8 cellular contexts compared by ENCODE assay signal in the genomic region with DNA sequence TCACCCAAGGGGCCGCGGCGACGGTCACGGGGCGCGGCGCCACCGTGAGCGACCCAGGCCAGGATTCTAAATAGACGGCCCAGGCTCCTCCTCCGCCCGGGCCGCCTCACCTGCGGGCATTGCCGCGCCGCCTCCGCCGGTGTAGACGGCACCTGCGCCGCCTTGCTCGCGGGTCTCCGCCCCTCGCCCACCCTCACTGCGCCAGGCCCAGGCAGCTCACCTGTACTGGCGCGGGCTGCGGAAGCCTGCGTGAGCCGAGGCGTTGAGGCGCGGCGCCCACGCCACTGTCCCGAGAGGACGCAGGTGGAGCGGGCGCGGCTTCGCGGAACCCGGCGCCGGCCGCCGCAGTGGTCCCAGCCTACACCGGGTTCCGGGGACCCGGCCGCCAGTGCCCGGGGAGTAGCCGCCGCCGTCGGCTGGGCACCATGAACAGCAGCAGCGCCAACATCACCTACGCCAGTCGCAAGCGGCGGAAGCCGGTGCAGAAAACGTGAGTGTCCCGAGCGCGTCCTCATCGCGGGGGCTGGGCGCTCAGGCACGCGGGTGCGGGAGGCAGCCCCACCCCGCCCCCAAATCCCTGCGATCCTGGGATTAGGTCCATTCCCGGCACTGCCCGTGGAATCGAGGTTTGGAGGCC. TPM values are rescaled to one million over a fixed set of nuclear protein-coding genes. Genes with fewer than 3 reads are reported as not detected.
DNase-seq lines count a peak whose midpoint lies in the region; ATAC-seq lines count a peak whose summit lies in the region.

No MANE protein-coding gene starts in this region.

- H3K9me3 ChIP-seq in effector memory CD4-positive, alpha-beta T cell (ENCODE audit: control insufficient read depth, low read length): no peaks in the 10 kb centered on the region

- peaks cover 13% of the 10 kb centered on the region for H3K4me1 ChIP-seq in effector memory CD4-positive, alpha-beta T cell (ENCODE audit: control insufficient read depth, insufficient read depth, low read length, poor library complexity, severe bottlenecking)

- peak overlapping the region; percentile 85 for H3K4me3 ChIP-seq in effector memory CD4-positive, alpha-beta T cell (ENCODE audit: insufficient read depth, low read depth, low read length, poor library complexity, severe bottlenecking)

- DNase-seq in EH (ENCODE audit: low read depth): peak; percentile 45
- DNase-seq in LoVo (ENCODE audit: low spot score): peak; percentile 52
- DNase-seq in activated CD4-positive, alpha-beta T cell treated with anti-CD3 and anti-CD28 coated beads, Interleukin-2, amount 50 U/mL, for 48 hours: peak; percentile 62 to 65
- DNase-seq in effector memory CD4-positive, alpha-beta T cell: peak; percentile 29 to 42 (median 34)
- peak; percentile 53 for DNase-seq in mucosa of gallbladder (ENCODE audit: low spot score)
- DNase-seq in stimulated activated CD8-positive, alpha-beta memory T cell treated with anti-CD3 and anti-CD28 coated beads, Interleukin-4, amount 100 ng/mL, for 1 hour (ENCODE audit: low read depth in 2 of 2, low spot score in 1 of 2): peak; percentile 7 to 31
- no peak for DNase-seq in NCI-H774 (lab: John Stamatoyannopoulos, UW)

- peak overlapping the region; percentile 93 for H3K27ac ChIP-seq in effector memory CD4-positive, alpha-beta T cell (ENCODE audit: insufficient read depth, low read length, poor library complexity, severe bottlenecking)

- no peaks in the 10 kb centered on the region for H3K27me3 ChIP-seq in effector memory CD4-positive, alpha-beta T cell (replicated peaks; ENCODE audit: control insufficient read depth, insufficient read depth, low read length, poor library complexity, severe bottlenecking)

- peak; percentile 31 for ATAC-seq in GM21737 (IDR thresholded peaks at IDR 0.05; ENCODE audit: unreplicated experiment)

- H3K36me3 ChIP-seq in effector memory CD4-positive, alpha-beta T cell (ENCODE audit: control insufficient read depth, insufficient read depth, low read length): no peaks in the 10 kb centered on the region

RNA-seq across cellular contexts. Expression of gene AHR, which starts 0.5 kb away (rescaled TPM):
- 76.6 TPM for total RNA-seq in mucosa of gallbladder
